Comparison of ENCODE assay signal across 8 cellular contexts in genomic region chr20:62776692-62777527, GRCh38. TPM values are rescaled to one million over a fixed set of nuclear protein-coding genes. Genes with fewer than 3 reads are reported as not detected.
DNase-seq lines count a peak whose midpoint lies in the region; ATAC-seq and TF ChIP-seq lines count a peak whose summit lies in the region.

No MANE protein-coding gene starts in this region.

- no peaks in the 10 kb centered on the region for H4K20me1 ChIP-seq in DND-41 (ENCODE audit: insufficient read depth, low read length)

- H3K36me3 ChIP-seq in DND-41 (ENCODE audit: insufficient read depth, low read length) (no peaks in the 10 kb centered on the region), WERI-Rb-1 (no peaks in the 10 kb centered on the region)

- ATAC-seq in DND-41 (ENCODE audit: insufficient read depth, low read depth) (peak; percentile 88), HG03280 (IDR thresholded peaks at IDR 0.05; ENCODE audit: unreplicated experiment) (no peak)
- peak; percentile 82 for ATAC-seq in effector memory CD8-positive, alpha-beta T cell (replicated peaks)

- H3K27me3 ChIP-seq in DND-41 (ENCODE audit: insufficient read depth, low read length, poor library complexity): no peaks in the 10 kb centered on the region
- no peaks in the 10 kb centered on the region for H3K27me3 ChIP-seq in WERI-Rb-1 (ENCODE audit: insufficient read depth, low read depth, severe bottlenecking)

- H3K79me2 ChIP-seq in DND-41 (ENCODE audit: insufficient read depth, low read length): no peaks in the 10 kb centered on the region

- DNase-seq in DND-41 (peak; percentile 89), WERI-Rb-1 (peak; percentile 88), NCI-H2029 (lab: John Stamatoyannopoulos, UW) (no peak), medulla oblongata (ENCODE audit: extremely low spot score) (no peak)
- peak; percentile 85 for DNase-seq in Jurkat, Clone E6-1 (ENCODE audit: low read depth, low spot score)
- DNase-seq in effector memory CD8-positive, alpha-beta T cell: peak; percentile 17 to 30 (median 27)
- peak; percentile 57 for DNase-seq in stimulated activated CD4-positive, alpha-beta T cell treated with anti-CD3 and anti-CD28 coated beads, Interleukin-2, amount 100 ng/mL, for 4 hours (ENCODE audit: low read depth)

- peak overlapping the region; percentile 81 for H2AFZ ChIP-seq in DND-41 (ENCODE audit: low read depth, low read length)

- TF ChIP-seq CTCF in DND-41 (IDR thresholded peaks at IDR 0.05; ENCODE audit: borderline replicate concordance, extremely low read depth, low read length, poor library complexity, severe bottlenecking) (no peak), WERI-Rb-1 (IDR thresholded peaks at IDR 0.05; ENCODE audit: low read depth, low read length) (no peak)

- peaks cover 26% of the 10 kb centered on the region for H3K4me1 ChIP-seq in DND-41 (ENCODE audit: insufficient read depth, low read length)

- H3K9me3 Mint-ChIP-seq in effector memory CD8-positive, alpha-beta T cell: no peaks in the 10 kb centered on the region

- peak overlapping the region; percentile 61 for H3K4me2 ChIP-seq in DND-41 (ENCODE audit: insufficient read depth, low read length)

- no peaks in the 10 kb centered on the region for H3K36me3 Mint-ChIP-seq in effector memory CD8-positive, alpha-beta T cell (ENCODE audit: insufficient read depth)

- peak overlapping the region; percentile 93 to 97 for H3K27ac Mint-ChIP-seq in effector memory CD8-positive, alpha-beta T cell

- H3K9me3 ChIP-seq in DND-41 (ENCODE audit: insufficient read depth, low read length, severe bottlenecking) (no peaks in the 10 kb centered on the region), WERI-Rb-1 (ENCODE audit: severe bottlenecking) (no peaks in the 10 kb centered on the region)

- no peaks in the 10 kb centered on the region for H3K27me3 Mint-ChIP-seq in effector memory CD8-positive, alpha-beta T cell

- peak overlapping the region; percentile 48 for H3K9ac ChIP-seq in DND-41 (ENCODE audit: low read depth, low read length)

- H3K4me3 Mint-ChIP-seq in effector memory CD8-positive, alpha-beta T cell: peak overlapping the region; percentile 72 to 85

- peaks cover 19 to 25% of the 10 kb centered on the region in 2 donors for H3K4me1 Mint-ChIP-seq in effector memory CD8-positive, alpha-beta T cell (ENCODE audit: low read depth in 2 of 2)

- H3K4me3 ChIP-seq in DND-41 (ENCODE audit: low read depth in 1 of 2, low read length in 2 of 2) (peak overlapping the region in 1 of 2 experiments; percentile 50; a peak in 2 of 4 replicates), WERI-Rb-1 (ENCODE audit: low read depth, low read length) (no peak overlapping the region)
- H3K4me3 ChIP-seq in Jurkat, Clone E6-1 (ENCODE audit: low read length): peak overlapping the region; percentile 44

- peak overlapping the region; percentile 88 for H3K27ac ChIP-seq in DND-41 (ENCODE audit: low read length)
- peak overlapping the region; percentile 93 for H3K27ac ChIP-seq in WERI-Rb-1

RNA-seq across cellular contexts. Expression of gene MRGBP, which starts 19.4 kb away (rescaled TPM):
- polyA plus RNA-seq in Jurkat, Clone E6-1 (2012; ENCODE audit: insufficient read depth, insufficient read length): 27.3 TPM

RNA-seq across cellular contexts. Expression of gene OGFR, which starts 27.7 kb away (rescaled TPM):
- polyA plus RNA-seq in Jurkat, Clone E6-1 (2012; ENCODE audit: insufficient read depth, insufficient read length): 50.7 TPM

RNA-seq across cellular contexts. Expression of gene COL9A3, which starts 39.9 kb away (rescaled TPM):
- 18.6 TPM for polyA plus RNA-seq in Jurkat, Clone E6-1 (2012; ENCODE audit: insufficient read depth, insufficient read length)

Comparison
In these comparisons a context has a peak if more than half of its experiments do, and no peak if none do; other contexts are left out.
1. DNase-seq: peak in DND-41 (single experiment), Jurkat, Clone E6-1 (single experiment), WERI-Rb-1 (single experiment), effector memory CD8-positive, alpha-beta T cell (3 of 3) and stimulated activated CD4-positive, alpha-beta T cell treated with anti-CD3 and anti-CD28 coated beads, Interleukin-2, amount 100 ng/mL, for 4 hours (single experiment); none in NCI-H2029 (single experiment) and medulla oblongata (single experiment).